8 cellular contexts compared by ENCODE assay signal in the genomic region with DNA sequence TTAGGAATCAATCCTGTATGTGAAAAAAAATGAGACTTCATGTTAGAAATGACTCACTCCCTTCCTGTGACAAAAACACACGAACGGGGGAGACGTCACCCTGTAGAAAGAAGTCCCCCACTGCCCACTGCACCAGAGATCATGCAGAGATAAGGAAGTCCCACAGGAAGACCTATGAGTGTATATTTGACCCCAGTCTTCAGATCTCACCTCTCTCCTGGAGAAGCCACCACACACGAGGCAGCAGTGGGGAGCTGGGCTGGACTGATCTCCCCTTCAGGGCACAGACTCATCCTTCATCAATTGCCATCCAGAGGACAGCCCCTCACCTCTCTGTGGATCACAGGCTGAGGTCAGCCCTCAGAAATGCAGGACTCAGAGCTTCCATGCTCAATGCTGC. TPM values are rescaled to one million over a fixed set of nuclear protein-coding genes. Genes with fewer than 3 reads are reported as not detected.
DNase-seq lines count a peak whose midpoint lies in the region; ATAC-seq and TF ChIP-seq lines count a peak whose summit lies in the region.
"Not testable (repeated sequence)": the region's sequence is repeated elsewhere in the genome, so short reads cannot be mapped to it uniquely, and the experiment has no call there.

No MANE protein-coding gene starts in this region.

- H3K23me2 ChIP-seq in H9 (ENCODE audit: insufficient read length, low read depth, low read length, poor library complexity, severe bottlenecking): not testable (repeated sequence)

- peak overlapping the region; percentile 44 to 63 for H3K4me3 Mint-ChIP-seq in H9
- not testable (repeated sequence) for H3K4me3 Mint-ChIP-seq in activated naive CD4-positive, alpha-beta T cell treated with anti-CD3 and anti-CD28 coated beads for 36 hours; neural progenitor cell
- peak overlapping the region in 1 of 2 donors; percentile 11 for H3K4me3 Mint-ChIP-seq in stimulated activated naive CD8-positive, alpha-beta T cell treated with anti-CD3 and anti-CD28 coated beads, Interleukin-15, amount 100 ng/mL, for 72 hours

- H3K9me3 ChIP-seq in H9 (ENCODE audit: control insufficient read depth, low read depth, low read length); RWPE2 (ENCODE audit: severe bottlenecking); iPS-20b (ENCODE audit: insufficient read depth, low read depth, low read length); neural progenitor cell (ENCODE audit: low read depth): not testable (repeated sequence)

- peaks cover 54% of the 10 kb centered on the region for H3K27me3 Mint-ChIP-seq in H9 (ENCODE audit: low read depth)
- not testable (repeated sequence) for H3K27me3 Mint-ChIP-seq in activated naive CD4-positive, alpha-beta T cell treated with anti-CD3 and anti-CD28 coated beads for 36 hours (ENCODE audit: low read depth); neural progenitor cell (ENCODE audit: insufficient read depth, low read depth); stimulated activated naive CD8-positive, alpha-beta T cell treated with anti-CD3 and anti-CD28 coated beads, Interleukin-15, amount 100 ng/mL, for 72 hours

- H3K36me3 ChIP-seq in RWPE2 (ENCODE audit: low read depth): peaks cover 11% of the 10 kb centered on the region; the same call in 1 of the 2 replicates
- peaks cover 48% of the 10 kb centered on the region for H3K36me3 ChIP-seq in iPS-20b (ENCODE audit: insufficient read depth, low read depth, low read length)
- not testable (repeated sequence) for H3K36me3 ChIP-seq in neural progenitor cell

- H3K23ac ChIP-seq in H9 (ENCODE audit: insufficient read length, low read depth, low read length): not testable (repeated sequence)

- not testable (repeated sequence) for H3K27ac ChIP-seq in H9 (ENCODE audit: insufficient read length, low read depth, low read length); iPS-20b (ENCODE audit: low read length); neural progenitor cell
- H3K27ac ChIP-seq in RWPE2 (ENCODE audit: poor library complexity, severe bottlenecking): peak overlapping the region; percentile 47

- H3K4me1 Mint-ChIP-seq in H9 (peaks cover 27 to 35% of the 10 kb centered on the region in 2 experiments), neural progenitor cell (peaks cover 10% of the 10 kb centered on the region)
- H3K4me1 Mint-ChIP-seq in activated naive CD4-positive, alpha-beta T cell treated with anti-CD3 and anti-CD28 coated beads for 36 hours (ENCODE audit: low read depth): peaks cover 16% of the 10 kb centered on the region
- H3K4me1 Mint-ChIP-seq in stimulated activated naive CD8-positive, alpha-beta T cell treated with anti-CD3 and anti-CD28 coated beads, Interleukin-15, amount 100 ng/mL, for 72 hours: peaks cover 16% of the 10 kb centered on the region

- H3K27me3 ChIP-seq in H9 (ENCODE audit: insufficient read depth, low read length); RWPE2 (ENCODE audit: insufficient read depth, poor library complexity, severe bottlenecking); neural progenitor cell: not testable (repeated sequence)
- H3K27me3 ChIP-seq in iPS-20b (ENCODE audit: insufficient read depth, low read length): peaks cover 29% of the 10 kb centered on the region; the same call in 1 of the 2 replicates

- not testable (repeated sequence) for H4K5ac ChIP-seq in H9 (ENCODE audit: insufficient read length, low read depth, low read length)

- H3K14ac ChIP-seq in H9 (ENCODE audit: insufficient read depth, low read length): not testable (repeated sequence)

- not testable (repeated sequence) for H3T11ph ChIP-seq in H9 (ENCODE audit: low read length)

- H3K18ac ChIP-seq in H9 (ENCODE audit: insufficient read length, low read depth, low read length): not testable (repeated sequence)

- H3K9me3 Mint-ChIP-seq in H9: peaks cover 16 to 20% of the 10 kb centered on the region in 2 experiments
- peaks cover 30% of the 10 kb centered on the region for H3K9me3 Mint-ChIP-seq in activated naive CD4-positive, alpha-beta T cell treated with anti-CD3 and anti-CD28 coated beads for 36 hours
- H3K9me3 Mint-ChIP-seq in neural progenitor cell: peaks cover 37% of the 10 kb centered on the region
- peaks cover 9 to 26% of the 10 kb centered on the region in 2 donors for H3K9me3 Mint-ChIP-seq in stimulated activated naive CD8-positive, alpha-beta T cell treated with anti-CD3 and anti-CD28 coated beads, Interleukin-15, amount 100 ng/mL, for 72 hours

- not testable (repeated sequence) for H2AK5ac ChIP-seq in H9 (ENCODE audit: insufficient read length, low read length)

- intact Hi-C loops in activated naive CD4-positive, alpha-beta T cell treated with anti-CD3 and anti-CD28 coated beads for 36 hours (cut with micrococcal nuclease): not testable (repeated sequence)

- not testable (repeated sequence) for H3K4me3 ChIP-seq in RWPE2 (ENCODE audit: severe bottlenecking); choroid plexus epithelial cell (ENCODE audit: low read depth, low read length); neural progenitor cell
- peak overlapping the region; percentile 46; the same call in 1 of the 2 replicates for H3K4me3 ChIP-seq in iPS-20b (ENCODE audit: low read length)

- peaks cover 55 to 72% (median 64%) of the 10 kb centered on the region in 3 experiments for H3K36me3 Mint-ChIP-seq in H9 (ENCODE audit: insufficient read depth in 1 of 3, low read depth in 3 of 3)
- H3K36me3 Mint-ChIP-seq in activated naive CD4-positive, alpha-beta T cell treated with anti-CD3 and anti-CD28 coated beads for 36 hours (ENCODE audit: low read depth): peaks cover 75% of the 10 kb centered on the region
- H3K36me3 Mint-ChIP-seq in neural progenitor cell: peaks cover 56% of the 10 kb centered on the region

- peak overlapping the region; percentile 18 for H3K4me2 ChIP-seq in H9 (ENCODE audit: insufficient read depth, insufficient read length, low read length)
- H3K4me2 ChIP-seq in neural progenitor cell: peak overlapping the region; percentile 55

- H3K4ac ChIP-seq in H9 (ENCODE audit: low read depth, low read length): not testable (repeated sequence)

- not testable (repeated sequence) for H2AFZ ChIP-seq in H9 (ENCODE audit: low read length); neural progenitor cell (replicated peaks)

- not testable (repeated sequence) for H2BK5ac ChIP-seq in H9 (ENCODE audit: insufficient read length, low read length)

- ATAC-seq in RWPE2 (ENCODE audit: low read depth): peak; percentile 71
- ATAC-seq in stimulated activated naive CD8-positive, alpha-beta T cell treated with anti-CD3 and anti-CD28 coated beads, Interleukin-15, amount 100 ng/mL, for 72 hours: peak; percentile 72

- not testable (repeated sequence) for H2BK12ac ChIP-seq in H9 (ENCODE audit: insufficient read length, low read depth, low read length)

- not testable (repeated sequence) for DNase-seq in H9; RWPE2 (ENCODE audit: low spot score); neural progenitor cell (ENCODE audit: low spot score)
- DNase-seq in activated CD8-positive, alpha-beta memory T cell treated with anti-CD3 and anti-CD28 coated beads for 4 hours (ENCODE audit: low read depth in 2 of 2): peak; percentile 5 to 13
- peak; percentile 19 for DNase-seq in activated naive CD4-positive, alpha-beta T cell treated with anti-CD3 and anti-CD28 coated beads for 36 hours
- peak; percentile 16 for DNase-seq in choroid plexus epithelial cell (ENCODE audit: low read depth)
- DNase-seq in stimulated activated naive CD8-positive, alpha-beta T cell treated with anti-CD3 and anti-CD28 coated beads, Interleukin-15, amount 100 ng/mL, for 72 hours: peak; percentile 8 to 18

- H3K79me2 ChIP-seq in H9 (ENCODE audit: insufficient read depth, low read length); neural progenitor cell (ENCODE audit: low read depth): not testable (repeated sequence)

- H3K4me1 ChIP-seq in H9 (ENCODE audit: insufficient read depth, low read length); RWPE2 (ENCODE audit: insufficient read depth, poor library complexity, severe bottlenecking): not testable (repeated sequence)
- H3K4me1 ChIP-seq in iPS-20b (ENCODE audit: insufficient read depth, low read length): peaks cover 22% of the 10 kb centered on the region
- peaks cover 17% of the 10 kb centered on the region for H3K4me1 ChIP-seq in neural progenitor cell

- not testable (repeated sequence) for H4K8ac ChIP-seq in H9 (replicated peaks; ENCODE audit: insufficient read length, low read depth, low read length)

- H4K91ac ChIP-seq in H9 (ENCODE audit: insufficient read length, low read depth, low read length): not testable (repeated sequence)

- H3K56ac ChIP-seq in H9 (ENCODE audit: insufficient read length, low read depth, low read length): not testable (repeated sequence)

- not testable (repeated sequence) for H3K9ac ChIP-seq in H9 (ENCODE audit: extremely low read depth, insufficient read length, low read length); neural progenitor cell
- H3K9ac ChIP-seq in iPS-20b (ENCODE audit: low read depth, low read length): peak overlapping the region; percentile 41; the same call in 1 of the 2 replicates

- peaks cover 27% of the 10 kb centered on the region for H3F3A ChIP-seq in neural progenitor cell (ENCODE audit: low read depth)

- WGBS in H9 (ENCODE audit: extremely low coverage, insufficient read length, low lambda C conversion rate): no CpG with 5 or more reads among the region's 4 CpGs

- H3K79me1 ChIP-seq in H9 (ENCODE audit: insufficient read depth, low read depth, low read length, poor library complexity, severe bottlenecking): not testable (repeated sequence)

- H4K20me1 ChIP-seq in H9 (ENCODE audit: control insufficient read depth, insufficient read depth, insufficient read length): not testable (repeated sequence)
- H4K20me1 ChIP-seq in neural progenitor cell (ENCODE audit: low read depth): peaks cover 10% of the 10 kb centered on the region

- not testable (repeated sequence) for H2BK20ac ChIP-seq in H9 (ENCODE audit: low read depth, low read length, poor library complexity, severe bottlenecking)

- CTCF ChIA-PET in activated naive CD4-positive, alpha-beta T cell treated with anti-CD3 and anti-CD28 coated beads for 36 hours (lab: Charles Lee): not testable (repeated sequence)

- TF ChIP-seq CTCF in H9 (conservative IDR thresholded peaks at IDR 0.05); RWPE2 (IDR thresholded peaks at IDR 0.05; ENCODE audit: poor library complexity, severe bottlenecking); choroid plexus epithelial cell (conservative IDR thresholded peaks at IDR 0.05; ENCODE audit: low read depth, low read length); neural progenitor cell (IDR thresholded peaks at IDR 0.05): not testable (repeated sequence)

- peak overlapping the region in 2 of 3 experiments; percentile 63 to 87; a peak in 4 of 7 replicates for H3K27ac Mint-ChIP-seq in H9
- not testable (repeated sequence) for H3K27ac Mint-ChIP-seq in activated naive CD4-positive, alpha-beta T cell treated with anti-CD3 and anti-CD28 coated beads for 36 hours
- peak overlapping the region; percentile 37 for H3K27ac Mint-ChIP-seq in neural progenitor cell
- H3K27ac Mint-ChIP-seq in stimulated activated naive CD8-positive, alpha-beta T cell treated with anti-CD3 and anti-CD28 coated beads, Interleukin-15, amount 100 ng/mL, for 72 hours: peak overlapping the region in 1 of 2 donors; percentile 91

- not testable (repeated sequence) for H2BK15ac ChIP-seq in H9 (ENCODE audit: low read depth, low read length)

- H2BK120ac ChIP-seq in H9 (ENCODE audit: low read depth, low read length, poor library complexity, severe bottlenecking): not testable (repeated sequence)

RNA-seq across cellular contexts. Expression of a gene that starts 18.9 kb away (rescaled TPM):
- total RNA-seq in H9 (2021) (25.1 and 25.6 TPM in 2 replicates), neural progenitor cell (ENCODE audit: low replicate concordance) (12.5 and 19.9 TPM in 2 replicates)
- 10 to 100 TPM; 10.4 to 12.1 TPM for total RNA-seq in activated naive CD4-positive, alpha-beta T cell treated with anti-CD3 and anti-CD28 coated beads for 36 hours
